In the genomic region with DNA sequence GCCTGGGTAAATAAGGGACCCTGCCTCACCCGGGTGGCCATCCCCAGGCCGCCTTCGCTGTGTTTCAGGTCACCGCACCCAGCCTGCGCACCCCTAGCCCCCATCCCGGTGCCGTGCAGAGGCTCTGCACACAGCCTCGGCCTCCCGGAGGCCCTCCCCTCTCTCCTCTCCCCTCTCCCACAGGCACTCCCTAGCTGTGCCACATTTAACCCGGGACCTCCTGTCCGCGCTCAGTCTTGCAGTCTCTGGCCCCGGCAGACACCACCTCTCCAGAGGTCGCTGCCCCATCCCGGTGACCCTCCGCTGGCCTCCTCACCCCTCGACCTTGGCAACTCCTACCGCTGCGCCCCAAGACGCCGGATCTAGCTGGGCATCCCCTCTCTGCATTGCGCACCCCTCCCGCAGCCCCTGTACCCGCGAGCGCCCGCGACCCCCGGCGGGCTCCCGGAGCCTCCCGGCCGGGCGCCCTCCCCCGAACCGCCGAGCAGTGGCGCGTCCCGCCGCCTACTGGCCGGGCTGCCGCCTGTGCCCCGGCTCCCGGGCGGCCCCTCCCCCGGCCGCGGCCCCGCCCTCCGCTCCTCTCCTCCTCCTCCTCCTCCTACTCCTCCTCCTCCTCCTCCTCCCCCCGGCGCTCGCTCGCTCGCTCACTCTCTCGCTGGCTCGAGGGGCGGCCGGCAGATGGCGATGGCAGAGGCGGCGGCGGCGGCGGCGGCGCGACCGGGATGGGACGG, we compare ENCODE assay signal across 8 cellular contexts. TPM values are rescaled to one million over a fixed set of nuclear protein-coding genes. Genes with fewer than 3 reads are reported as not detected.
DNase-seq lines count a peak whose midpoint lies in the region; ATAC-seq, FAIRE-seq and TF ChIP-seq lines count a peak whose summit lies in the region.

A gene (plus strand): TSS at position 647 of the 731 bp plus-strand sequence.

- FAIRE-seq in small intestine (lab: Jason Lieb, UNC) = no peak

- H3K9me3 Mint-ChIP-seq in brain = peaks cover 0 to 15% (median 4%) of the 10 kb centered on the region in 5 experiments

- peak within 1 kb of the TSS in 2 of 5 experiments; percentile 56 to 67 for H3K27ac Mint-ChIP-seq in brain

- ATAC-seq in GM18867 (IDR thresholded peaks at IDR 0.05; ENCODE audit: unreplicated experiment) (peak; percentile 59), GM18861 (IDR thresholded peaks at IDR 0.05; ENCODE audit: unreplicated experiment) (no peak)

- peak; percentile 39 for DNase-seq in AG09319 (ENCODE audit: extremely low read depth, low read depth)
- peak; percentile 48 for DNase-seq in RWPE1 (ENCODE audit: low spot score)
- DNase-seq in small intestine = peak; percentile 63

- POLR2A ChIA-PET in RWPE1 (lab: Yijun Ruan, JAX; ENCODE audit: low non-redundant PET) = no interaction called here

- H3K27me3 ChIP-seq in HUES64 (ENCODE audit: insufficient read depth, low read length) = peaks cover 52% of the 10 kb centered on the region
- H3K27me3 ChIP-seq in iPS-18a (ENCODE audit: control insufficient read depth, insufficient read depth, low read length) = peaks cover 42% of the 10 kb centered on the region
- peaks cover 9 to 42% of the 10 kb centered on the region in 2 donors for H3K27me3 ChIP-seq in small intestine (ENCODE audit: control insufficient read depth in 2 of 2, insufficient read depth in 2 of 2, low read length in 2 of 2)

- peaks cover 58% of the 10 kb centered on the region for H3K4me1 Mint-ChIP-seq in brain

- peak within 1 kb of the TSS; percentile 74; the same call in 1 of the 2 replicates for H3K27ac ChIP-seq in HUES64 (ENCODE audit: low read depth, low read length)
- H3K27ac ChIP-seq in RWPE1 = no peak within 1 kb of the TSS
- H3K27ac ChIP-seq in iPS-18a (ENCODE audit: low read length) = no peak within 1 kb of the TSS
- no peak within 1 kb of the TSS for H3K27ac ChIP-seq in small intestine (ENCODE audit: low read depth in 1 of 2, low read length in 1 of 2)

- WGBS in HUES64 = under 1% methylated on average over 71 of the region's 71 CpGs
- WGBS in small intestine, 3 donors = 1 to 3% (median 2%) methylated on average over 30 to 71 of the region's 71 CpGs

- H3K9me3 ChIP-seq in HUES64 (ENCODE audit: insufficient read depth, low read depth, low read length) (no peaks in the 10 kb centered on the region), iPS-18a (ENCODE audit: control insufficient read depth, low read depth, low read length) (no peaks in the 10 kb centered on the region), small intestine (ENCODE audit: control insufficient read depth, low read depth) (no peaks in the 10 kb centered on the region)

- H3K27me3 Mint-ChIP-seq in brain = peaks cover 59% of the 10 kb centered on the region

- H3K9ac ChIP-seq in HUES64 (ENCODE audit: low read depth, low read length) (peak within 1 kb of the TSS; percentile 75), iPS-18a (ENCODE audit: low read length) (peak within 1 kb of the TSS; percentile 36)

- H3K4me1 ChIP-seq in HUES64 (ENCODE audit: insufficient read depth, low read length) (peaks cover 40% of the 10 kb centered on the region), iPS-18a (ENCODE audit: control insufficient read depth, low read depth, low read length) (peaks cover 37% of the 10 kb centered on the region), small intestine (ENCODE audit: control insufficient read depth in 2 of 2, insufficient read depth in 1 of 2, low read depth in 1 of 2, low read length in 1 of 2) (no peaks in the 10 kb centered on the region)

- CTCF ChIA-PET in RWPE1 (lab: Yijun Ruan, JAX) = interaction anchor here (0.6 to 1.0 kb wide), 4 partner anchors 8 to 1760 kb away, joined by 3 to 4 read pairs (median 3); no protein-coding TSS in a partner anchor

- H3K36me3 Mint-ChIP-seq in brain = no peaks in the 10 kb centered on the region

- TF ChIP-seq CTCF in AG09319 (IDR thresholded peaks at IDR 0.05; ENCODE audit: low read depth, low read length) = peak; percentile 17
- peak; percentile 77 for TF ChIP-seq CTCF in RWPE1 (conservative IDR thresholded peaks at IDR 0.05; ENCODE audit: low read depth)
- TF ChIP-seq CTCF in brain (conservative IDR thresholded peaks at IDR 0.05) = peak; percentile 38 to 68

- peak within 1 kb of the TSS; percentile 73 for H3K4me3 ChIP-seq in HUES64 (ENCODE audit: low read length)
- H3K4me3 ChIP-seq in iPS-18a (ENCODE audit: low read length) = peak within 1 kb of the TSS; percentile 87
- H3K4me3 ChIP-seq in small intestine (ENCODE audit: low read depth in 1 of 2, low read length in 2 of 2) = peak within 1 kb of the TSS; percentile 18 to 46

- H3K4me3 Mint-ChIP-seq in brain = peak within 1 kb of the TSS; percentile 84 to 91 (median 85)

- no peaks in the 10 kb centered on the region for H3K36me3 ChIP-seq in HUES64 (ENCODE audit: insufficient read depth, low read length)
- H3K36me3 ChIP-seq in iPS-18a (ENCODE audit: control insufficient read depth, low read depth, low read length) = no peaks in the 10 kb centered on the region
- H3K36me3 ChIP-seq in small intestine (ENCODE audit: control insufficient read depth in 2 of 2, insufficient read depth in 2 of 2, low read length in 2 of 2) = no peaks in the 10 kb centered on the region

RNA-seq across cellular contexts. Expression of the gene that starts here (rescaled TPM):
- polyA plus RNA-seq in HUES64 (2013, experiment 1 of 2) = 26.2 TPM
- 26.8 TPM for polyA plus RNA-seq in HUES64 (2013, experiment 2 of 2)
- polyA plus RNA-seq in brain (ENCODE audit: insufficient read depth, low read depth, low replicate concordance) (2.3 TPM), small intestine (under 1 TPM in 1 of 3 donors, not detected in 2; 0.63 TPM)

Comparison
In these comparisons a context has a peak if more than half of its experiments do, and no peak if none do; other contexts are left out.
1. Peak in DNase-seq and H3K4me3 ChIP-seq in small intestine; RNA of the gene not detected or under 1 TPM.
2. CTCF ChIP-seq: peak in every context shown above with its lines; median percentile 77 in RWPE1; 53 in brain; 17 in AG09319.
3. H3K4me3 ChIP-seq: peak in every context shown above with its lines; median percentile 87 in iPS-18a; 73 in HUES64; 32 in small intestine.